17 cellular contexts compared by ENCODE assay signal in the genomic region with DNA sequence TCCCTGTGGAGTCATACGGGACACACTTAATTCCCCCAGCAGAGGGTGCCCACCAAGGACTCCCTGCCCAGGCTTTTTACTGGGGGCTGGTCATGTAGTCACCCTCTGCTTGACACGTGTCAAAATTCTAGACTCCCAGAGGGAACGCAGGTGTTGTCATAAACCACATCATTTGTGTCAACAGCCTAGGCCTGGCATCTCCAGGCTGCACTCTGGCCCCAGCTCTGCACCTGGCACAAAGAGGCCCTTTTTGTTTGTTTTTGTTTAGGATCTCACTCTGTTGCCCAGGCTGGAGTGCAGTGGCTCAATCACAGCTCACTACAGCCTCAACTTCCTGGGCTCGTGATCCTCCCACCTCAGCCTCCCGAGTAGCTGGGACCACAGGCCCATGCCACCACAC. TPM values are rescaled to one million over a fixed set of nuclear protein-coding genes. Genes with fewer than 3 reads are reported as not detected.
A peak's percentile ranks its signal among the peaks of the same experiment; 100 is the strongest.
DNase-seq lines count a peak whose midpoint lies in the region; ATAC-seq, FAIRE-seq and TF ChIP-seq lines count a peak whose summit lies in the region.
"Had no signal": no experiment of that assay in that cellular context is flagged by ENCODE, and none has a peak within 500 bp of the region (broad histone marks: within the 10 kb centered on the region; RNA-seq: fewer than 3 reads in every experiment).

No MANE protein-coding gene starts in this region.

- TF ChIP-seq CTCF in OCI-LY1 (IDR thresholded peaks at IDR 0.05; ENCODE audit: low read length) (no peak), chondrocyte (IDR thresholded peaks at IDR 0.05) (no peak), spleen (IDR thresholded peaks at IDR 0.05 in 8 of 11, conservative IDR thresholded peaks at IDR 0.05 in 3 of 11) (no peak), ovary (IDR thresholded peaks at IDR 0.05) (no peak)

- H3K36me3 Mint-ChIP-seq in chondrocyte (ENCODE audit: low read depth), result peaks cover 11% of the 10 kb centered on the region

- H3K9me2 ChIP-seq in Karpas-422 (replicated peaks; ENCODE audit: insufficient read depth, low read length) (no peaks in the 10 kb centered on the region), OCI-LY1 (ENCODE audit: low read depth, low read length) (no peaks in the 10 kb centered on the region)

- no peak overlapping the region for H3K9ac ChIP-seq in BLaER1
- no peak overlapping the region for H3K9ac ChIP-seq in Karpas-422 (ENCODE audit: low read length)
- no peak overlapping the region for H3K9ac ChIP-seq in OCI-LY1 (ENCODE audit: low read length)

- WGBS in spleen, 5 donors, result 84 to 87% (median 85%) methylated on average over 5 of the region's 5 CpGs
- WGBS in ovary, 3 donors, result 77 to 93% (median 93%) methylated on average over 5 of the region's 5 CpGs

- H3K4me3 Mint-ChIP-seq in chondrocyte (ENCODE audit: unreplicated experiment), result no peak overlapping the region
- H3K4me3 Mint-ChIP-seq: CD8-positive, alpha-beta memory T cell had no signal

- no peak overlapping the region for H2AFZ ChIP-seq in Karpas-422 (ENCODE audit: low read length)
- no peak overlapping the region for H2AFZ ChIP-seq in OCI-LY1 (ENCODE audit: low read length)

- H3F3A ChIP-seq in OCI-LY1 (ENCODE audit: insufficient read depth, low read length), result no peaks in the 10 kb centered on the region

- H3K4me3 ChIP-seq in BLaER1 (no peak overlapping the region), Karpas-422 (ENCODE audit: low read length) (no peak overlapping the region), OCI-LY1 (ENCODE audit: low read depth, low read length, poor library complexity, severe bottlenecking) (no peak overlapping the region), spleen (no peak overlapping the region), ovary (no peak overlapping the region)

- H3K4me2 ChIP-seq in BLaER1 (no peak overlapping the region), Karpas-422 (ENCODE audit: low read depth, low read length, poor library complexity, severe bottlenecking) (no peak overlapping the region), OCI-LY1 (ENCODE audit: low read length) (no peak overlapping the region)

- H4K20me1 ChIP-seq in BLaER1 (peaks cover 50% of the 10 kb centered on the region), Karpas-422 (ENCODE audit: insufficient read depth, low read depth, low read length) (peaks cover 25% of the 10 kb centered on the region; the same call in 1 of the 2 replicates), OCI-LY1 (ENCODE audit: insufficient read depth, low read length) (no peaks in the 10 kb centered on the region)

- no peak overlapping the region for H3K27ac Mint-ChIP-seq in chondrocyte (ENCODE audit: unreplicated experiment)

- H3K36me3 ChIP-seq in BLaER1, result peaks cover 98% of the 10 kb centered on the region
- H3K36me3 ChIP-seq in Karpas-422 (ENCODE audit: insufficient read depth, low read length), result peaks cover 51% of the 10 kb centered on the region
- peaks cover 86% of the 10 kb centered on the region for H3K36me3 ChIP-seq in OCI-LY1 (ENCODE audit: insufficient read depth, low read length)
- peaks cover 0 to 82% (median 33%) of the 10 kb centered on the region in 6 donors for H3K36me3 ChIP-seq in spleen
- no peaks in the 10 kb centered on the region for H3K36me3 ChIP-seq in ovary

- TF ChIP-seq POLR2A in spleen (IDR thresholded peaks at IDR 0.05) (no peak), ovary (IDR thresholded peaks at IDR 0.05) (no peak)

- H3K27ac ChIP-seq in BLaER1 (0 out of 2 replicates have a peak overlapping the region, but pooled peaks have one; percentile 18), Karpas-422 (ENCODE audit: low read length) (peak overlapping the region; percentile 69), OCI-LY1 (ENCODE audit: low read depth, low read length, poor library complexity, severe bottlenecking) (peak overlapping the region; percentile 71), spleen (no peak overlapping the region), ovary (no peak overlapping the region)
- H3K27ac ChIP-seq: C4-2B had no signal

- H3K9me3 ChIP-seq in BLaER1, result 0 out of 2 replicates have a peak, but pooled peaks cover 3% of the 10 kb centered on the region
- no peaks in the 10 kb centered on the region for H3K9me3 ChIP-seq in Karpas-422 (ENCODE audit: low read length)
- no peaks in the 10 kb centered on the region for H3K9me3 ChIP-seq in OCI-LY1 (ENCODE audit: low read length)
- no peaks in the 10 kb centered on the region for H3K9me3 ChIP-seq in spleen
- no peaks in the 10 kb centered on the region for H3K9me3 ChIP-seq in ovary

- H3K27me3 ChIP-seq in BLaER1, result no peaks in the 10 kb centered on the region
- H3K27me3 ChIP-seq in Karpas-422 (ENCODE audit: low read length), result no peaks in the 10 kb centered on the region
- H3K27me3 ChIP-seq in OCI-LY1 (ENCODE audit: insufficient read depth, low read length), result no peaks in the 10 kb centered on the region
- H3K27me3 ChIP-seq in spleen (replicated peaks in 1 of 7), result no peaks in the 10 kb centered on the region
- H3K27me3 ChIP-seq in ovary, result no peaks in the 10 kb centered on the region

- intact Hi-C loops in spleen (cut with DNase I; ENCODE audit: low total_unique reads) (no loop called here), ovary (cut with DNase I) (no loop called here)

- no peaks in the 10 kb centered on the region for H3K9me3 Mint-ChIP-seq in chondrocyte (ENCODE audit: low read depth)
- H3K9me3 Mint-ChIP-seq: CD8-positive, alpha-beta memory T cell had no signal

- no peaks in the 10 kb centered on the region for H3K4me1 Mint-ChIP-seq in chondrocyte (ENCODE audit: low read depth)
- H3K4me1 Mint-ChIP-seq: CD8-positive, alpha-beta memory T cell had no signal

- H3K4me1 ChIP-seq in BLaER1 (peaks cover 22% of the 10 kb centered on the region; the same call in 1 of the 2 replicates), Karpas-422 (ENCODE audit: low read length) (peaks cover 55% of the 10 kb centered on the region), OCI-LY1 (ENCODE audit: insufficient read depth, low read length, severe bottlenecking) (peaks cover 28% of the 10 kb centered on the region), spleen (no peaks in the 10 kb centered on the region), ovary (ENCODE audit: insufficient read depth) (no peaks in the 10 kb centered on the region)

- H3K79me2 ChIP-seq in Karpas-422 (ENCODE audit: low read length) (peaks cover 68% of the 10 kb centered on the region), OCI-LY1 (ENCODE audit: insufficient read depth, low read length) (peaks cover 22% of the 10 kb centered on the region)

- no peak for ATAC-seq in GM21576 (IDR thresholded peaks at IDR 0.05; ENCODE audit: unreplicated experiment)

- no peak for FAIRE-seq in RCC 7860 (lab: Jason Lieb, UNC)
- FAIRE-seq: G401.6, GM18507 had no signal

- DNase-seq in Karpas-422, result no peak
- DNase-seq in chondrocyte (ENCODE audit: low spot score), result peak; percentile 62
- no peak for DNase-seq in RCC 7860 (ENCODE audit: low spot score)
- DNase-seq in spleen, result no peak
- DNase-seq in ovary, result no peak
- DNase-seq: AML-193; CD8-positive, alpha-beta memory T cell; GOT3; HCEC 1CT; NCI-H1694; NCI-H510A had no signal

- TF ChIP-seq EP300 in ovary (IDR thresholded peaks at IDR 0.05), result no peak

- H3K27me3 Mint-ChIP-seq in chondrocyte (ENCODE audit: low read depth), result no peaks in the 10 kb centered on the region
- H3K27me3 Mint-ChIP-seq: CD8-positive, alpha-beta memory T cell had no signal

RNA-seq across cellular contexts. Expression of gene BRI3BP, which starts 21.1 kb away (rescaled TPM):
- total RNA-seq in Karpas-422 (2014; rRNA removed; shearing (Covaris generic); ENCODE audit: low replicate concordance), result 48.9 and 52.9 TPM in 2 replicates
- total RNA-seq in chondrocyte, result 6.8 to 11.8 TPM (median 7.1 TPM) in 3 replicates
- 10 to 100 TPM; 10.1 to 13.4 (median 12.3) TPM for total RNA-seq in spleen
- polyA plus RNA-seq in spleen, result 1 to 10 TPM; 3.3 to 4.4 (median 4.2) TPM
- total RNA-seq in ovary, result 1 to 10 TPM in 6 of 7 donors, under 1 TPM in 1; 0.95 to 5.6 (median 2.6) TPM
- polyA plus RNA-seq in ovary, result 1 to 10 TPM; 1.1 to 6.1 TPM

RNA-seq across cellular contexts. Expression of gene DHX37, which starts 25.6 kb away (rescaled TPM):
- 10.8 and 23.7 TPM in 2 replicates for total RNA-seq in Karpas-422 (2014; rRNA removed; shearing (Covaris generic); ENCODE audit: low replicate concordance)
- total RNA-seq in chondrocyte (11.8 to 15.3 TPM (median 14.0 TPM) in 3 replicates), spleen (10 to 100 TPM; 12.4 to 31.9 (median 18.4) TPM), ovary (10 to 100 TPM in 5 of 7 donors, 1 to 10 TPM in 2; 6.0 to 29.3 (median 16.1) TPM)
- polyA plus RNA-seq in spleen (10 to 100 TPM in 2 of 3 donors, 1 to 10 TPM in 1; 8.3 to 15.3 (median 12.9) TPM), ovary (10 to 100 TPM in 1 of 2 donors, 1 to 10 TPM in 1; 3.0 to 10.8 TPM)

RNA-seq across cellular contexts. Expression of gene AACS, which starts 50.7 kb away (rescaled TPM):
- 17.8 and 22.1 TPM in 2 replicates for total RNA-seq in Karpas-422 (2014; rRNA removed; shearing (Covaris generic); ENCODE audit: low replicate concordance)
- 22.6 to 27.6 TPM (median 23.7 TPM) in 3 replicates for total RNA-seq in chondrocyte
- 10 to 100 TPM in 6 of 7 donors, 1 to 10 TPM in 1; 10.0 to 18.9 (median 11.9) TPM for total RNA-seq in spleen
- 1 to 10 TPM; 5.1 to 8.6 (median 7.6) TPM for polyA plus RNA-seq in spleen
- 10 to 100 TPM in 6 of 7 donors, 1 to 10 TPM in 1; 7.5 to 37.8 (median 14.5) TPM for total RNA-seq in ovary
- polyA plus RNA-seq in ovary, result 1 to 10 TPM; 8.7 to 9.0 TPM

Comparison
In these comparisons a context has a peak if more than half of its experiments do, and no peak if none do; other contexts are left out.
1. H3K27ac ChIP-seq: peak in BLaER1 (single experiment), Karpas-422 (single experiment) and OCI-LY1 (single experiment); none in spleen (0 of 8) and ovary (0 of 2).